ENCODE assay signal across 14 cellular contexts in the genomic region with DNA sequence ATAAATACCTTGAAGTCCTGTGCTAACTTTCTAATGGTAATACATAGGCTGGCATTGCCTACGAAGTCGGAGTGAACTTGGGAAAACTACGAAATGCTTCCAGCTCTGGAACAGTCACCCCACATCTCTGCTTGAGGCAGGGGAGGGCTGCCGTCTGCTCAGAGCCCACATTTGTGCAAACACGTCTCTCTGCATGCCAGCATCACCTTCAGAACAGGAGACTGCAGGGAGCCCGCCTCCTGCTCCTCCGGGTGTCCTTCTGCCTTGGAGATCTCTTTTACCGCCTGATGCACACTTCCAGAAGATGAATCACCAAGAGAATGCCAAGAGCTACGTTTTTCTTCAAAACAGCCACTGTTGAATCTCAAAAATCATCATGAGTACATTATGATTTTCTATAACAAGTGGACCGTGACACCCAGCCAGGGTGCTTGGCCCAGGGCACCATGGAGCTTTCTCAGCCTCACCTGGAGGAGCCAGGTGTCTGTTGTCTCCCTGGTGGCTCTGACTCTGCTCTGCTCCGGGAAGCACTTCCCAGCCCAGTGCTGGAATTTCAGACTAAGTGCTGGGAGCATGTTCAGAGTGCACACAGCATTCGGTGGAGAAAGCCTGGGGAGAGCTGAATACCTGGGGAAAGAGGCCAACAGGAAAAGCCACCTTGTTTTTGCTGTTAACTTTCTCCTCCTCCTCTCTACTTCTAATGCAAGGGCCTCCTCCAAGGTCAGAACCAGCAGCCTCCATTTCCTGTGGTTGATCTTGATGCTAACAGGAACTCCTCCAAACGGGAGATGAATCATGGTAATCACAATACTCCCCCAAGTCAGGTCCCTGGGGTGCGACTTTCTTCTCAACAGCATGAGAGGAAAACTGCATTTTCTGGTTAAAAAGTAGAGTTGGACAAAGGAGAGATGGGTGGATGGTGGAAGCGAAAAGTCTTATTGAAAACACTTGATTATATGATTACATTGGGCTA.
"Had no signal": no experiment of that assay in that cellular context is flagged by ENCODE, and none has a peak within 500 bp of the region (broad histone marks: within the 10 kb centered on the region; RNA-seq: fewer than 3 reads in every experiment).

No MANE protein-coding gene starts in this region.

- H3K27me3 ChIP-seq: adrenal gland, brain microvascular endothelial cell, heart left ventricle, left lung, stomach, tibial artery had no signal

- DNase-seq: activated CD4-positive, alpha-beta T cell treated with anti-CD3 and anti-CD28 coated beads for 48 hours; activated naive CD4-positive, alpha-beta T cell treated with anti-CD3 and anti-CD28 coated beads, Interleukin-2, amount 50 U/mL, for 16 hours; adrenal gland; brain microvascular endothelial cell; cerebellar nuclear complex; heart left ventricle; islet precursor cell; left lung; natural killer cell; stomach; tibial artery had no signal

- ATAC-seq: esophagus mucosa, heart left ventricle, left lung, natural killer cell, WTC11 had no signal

- H3K27ac ChIP-seq: adrenal gland, brain microvascular endothelial cell, heart left ventricle, left lung, skin epidermis, stomach, tibial artery had no signal

- H3K4me1 ChIP-seq: adrenal gland, heart left ventricle, left lung, stomach, tibial artery had no signal

- H3K9me3 ChIP-seq: adrenal gland, tibial artery had no signal

- H3K36me3 ChIP-seq: adrenal gland, brain microvascular endothelial cell, heart left ventricle, left lung, stomach, tibial artery had no signal

- H3K4me3 ChIP-seq: adrenal gland, heart left ventricle, left lung, skin epidermis, stomach, tibial artery had no signal
